Comparison of ENCODE assay signal across 10 cellular contexts in the genomic region with DNA sequence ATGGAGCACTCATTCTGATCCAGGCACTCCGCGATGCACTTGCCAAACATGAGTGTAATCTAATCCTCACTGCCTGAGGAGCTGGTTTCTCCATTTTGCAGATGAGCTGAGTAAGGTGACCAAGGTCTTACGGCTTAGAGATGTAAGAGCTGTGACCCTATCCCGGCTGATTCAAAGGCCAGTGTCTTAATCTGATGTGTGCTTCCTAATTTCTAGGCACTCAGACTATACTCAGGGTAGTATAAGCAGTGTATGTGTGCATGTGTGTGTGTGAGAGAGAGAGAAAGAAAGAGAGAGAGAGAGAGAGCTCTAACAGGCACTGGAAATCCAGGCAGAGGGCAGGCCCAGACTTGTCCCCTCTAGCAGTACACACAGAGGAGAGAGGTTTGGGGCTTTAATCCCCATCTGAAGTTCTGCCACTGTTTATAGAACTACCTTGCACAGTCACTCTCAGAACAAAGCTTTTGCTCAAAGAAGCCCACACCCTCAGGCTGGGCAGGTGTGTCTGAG.
DNase-seq lines count a peak whose midpoint lies in the region; ATAC-seq, FAIRE-seq and TF ChIP-seq lines count a peak whose summit lies in the region.
"Had no signal": no experiment of that assay in that cellular context is flagged by ENCODE, and none has a peak within 500 bp of the region (broad histone marks: within the 10 kb centered on the region; RNA-seq: fewer than 3 reads in every experiment).

No MANE protein-coding gene starts in this region.

- H3K79me2 ChIP-seq in HepG2 (ENCODE audit: insufficient read depth, low read length) = no peaks in the 10 kb centered on the region

- H3K36me3 ChIP-seq in HepG2 (replicated peaks in 1 of 2; ENCODE audit: control insufficient read depth in 1 of 2, insufficient read depth in 2 of 2, low read length in 2 of 2) = no peaks in the 10 kb centered on the region
- H3K36me3 ChIP-seq in right lobe of liver = no peaks in the 10 kb centered on the region
- H3K36me3 ChIP-seq in adipocyte (ENCODE audit: control insufficient read depth, insufficient read depth, low read length, severe bottlenecking) = no peaks in the 10 kb centered on the region
- H3K36me3 ChIP-seq: gastrocnemius medialis had no signal

- peak overlapping the region; percentile 50 for H2AFZ ChIP-seq in HepG2 (ENCODE audit: low read length)

- no peak overlapping the region for H3K27ac Mint-ChIP-seq in chondrocyte (ENCODE audit: unreplicated experiment)

- TF ChIP-seq POLR2A in HepG2 (IDR thresholded peaks at IDR 0.05; ENCODE audit: insufficient read depth in 1 of 2, low read depth in 2 of 2, low read length in 2 of 2) (no peak), right lobe of liver (IDR thresholded peaks at IDR 0.05) (no peak)

- DNase-seq in HepG2 (ENCODE audit: low spot score) = no peak
- DNase-seq in right lobe of liver = no peak
- peak; percentile 79 for DNase-seq in NCI-H1436 (lab: John Stamatoyannopoulos, UW)
- DNase-seq in adipocyte (ENCODE audit: low read depth) = peak; percentile 11
- DNase-seq in urothelium cell line (ENCODE audit: low spot score) = peak; percentile 16
- DNase-seq in chondrocyte (ENCODE audit: low spot score) = no peak
- DNase-seq in NCI-H1930 (lab: John Stamatoyannopoulos, UW) = no peak
- DNase-seq: gastrocnemius medialis, retina had no signal

- peaks cover 4% of the 10 kb centered on the region for H3K9me3 Mint-ChIP-seq in chondrocyte (ENCODE audit: low read depth)

- H3K27me3 Mint-ChIP-seq in chondrocyte (ENCODE audit: low read depth) = no peaks in the 10 kb centered on the region

- H3K4me1 ChIP-seq in HepG2 (ENCODE audit: insufficient read depth, low read length) (peaks cover 7% of the 10 kb centered on the region; the same call in 1 of the 2 replicates), right lobe of liver (no peaks in the 10 kb centered on the region), adipocyte (ENCODE audit: control insufficient read depth, insufficient read depth, low read length) (no peaks in the 10 kb centered on the region)

- no peaks in the 10 kb centered on the region for H3K36me3 Mint-ChIP-seq in chondrocyte (ENCODE audit: low read depth)

- WGBS in HepG2 (ENCODE audit: low lambda C conversion rate) = 63% methylated on average over 4 of the region's 4 CpGs
- 84% methylated on average over 4 of the region's 4 CpGs for WGBS in right lobe of liver (ENCODE audit: insufficient coverage, low coverage, low lambda C conversion rate, missing lambda C conversion rate)

- H3K9me3 ChIP-seq in HepG2 (ENCODE audit: low read length) (no peaks in the 10 kb centered on the region), right lobe of liver (no peaks in the 10 kb centered on the region), adipocyte (ENCODE audit: control insufficient read depth, low read length) (no peaks in the 10 kb centered on the region)
- H3K9me3 ChIP-seq: gastrocnemius medialis had no signal

- peaks cover 16% of the 10 kb centered on the region for H3K4me1 Mint-ChIP-seq in chondrocyte (ENCODE audit: low read depth)

- H3K27me3 ChIP-seq in HepG2 (ENCODE audit: control insufficient read depth in 1 of 2, insufficient read depth in 2 of 2, low read length in 2 of 2) (peaks cover 0 to 3% of the 10 kb centered on the region in 2 experiments; a peak in 1 of 5 replicates), right lobe of liver (no peaks in the 10 kb centered on the region), adipocyte (replicated peaks; ENCODE audit: control insufficient read depth, insufficient read depth, low read length) (no peaks in the 10 kb centered on the region)
- H3K27me3 ChIP-seq: gastrocnemius medialis had no signal

- H3K4me3 Mint-ChIP-seq in chondrocyte (ENCODE audit: unreplicated experiment) = no peak overlapping the region

- no peak for TF ChIP-seq RAD21 in HepG2 (CRISPR knock-in tag; IDR thresholded peaks at IDR 0.05)

- in situ Hi-C loops in HepG2 (cut with HindIII; ENCODE audit: extremely low pct_ligation_motif_present, low pct_unique_long_range_greater_than_20kb) = no loop called here

- POLR2A ChIA-PET in HepG2 (lab: Yijun Ruan, JAX) = no interaction called here

- BruUV-seq in HepG2 (replicated peaks; lab: Mats Ljungman, UMichigan) = no TSS peak

- no peaks in the 10 kb centered on the region for H4K20me1 ChIP-seq in HepG2 (ENCODE audit: insufficient read depth, low read length)

- TF ChIP-seq CTCF in HepG2 (CRISPR knock-in tag; IDR thresholded peaks at IDR 0.05) (no peak), right lobe of liver (IDR thresholded peaks at IDR 0.05) (no peak), chondrocyte (IDR thresholded peaks at IDR 0.05) (no peak)

- no peak overlapping the region for H3K27ac ChIP-seq in HepG2 (ENCODE audit: extremely low read length, insufficient read depth, low read length)
- no peak overlapping the region for H3K27ac ChIP-seq in right lobe of liver
- H3K27ac ChIP-seq: gastrocnemius medialis had no signal

- ATAC-seq in HepG2 = no peak
- ATAC-seq in right lobe of liver = no peak
- no peak for ATAC-seq in HG03025 (IDR thresholded peaks at IDR 0.05; ENCODE audit: low FRiP score, unreplicated experiment)
- ATAC-seq: gastrocnemius medialis had no signal

- no peak overlapping the region for H3K4me2 ChIP-seq in HepG2 (ENCODE audit: low read depth, low read length)

- intact Hi-C loops in HepG2 (cut with micrococcal nuclease; ENCODE audit: unreplicated experiment) (no loop called here), right lobe of liver (cut with DNase I) (no loop called here)

- no peak for FAIRE-seq in HepG2 (lab: Jason Lieb, UNC)
- no peak for FAIRE-seq in urothelium cell line (lab: Jason Lieb, UNC)

- CTCF ChIA-PET in HepG2 (lab: Yijun Ruan, JAX; ENCODE audit: low intra/inter-chr PET ratio, low total read pairs) = no interaction called here

- no peak overlapping the region for H3K4me3 ChIP-seq in HepG2 (replicated peaks in 1 of 3; ENCODE audit: insufficient read depth in 1 of 3, low read depth in 2 of 3, low read length in 3 of 3)
- H3K4me3 ChIP-seq in right lobe of liver = no peak overlapping the region
- H3K4me3 ChIP-seq in adipocyte (ENCODE audit: low read length) = no peak overlapping the region
- H3K4me3 ChIP-seq: gastrocnemius medialis had no signal

- no peak overlapping the region for H3K9ac ChIP-seq in HepG2 (ENCODE audit: insufficient read depth, low read depth, low read length)
- H3K9ac ChIP-seq in adipocyte (ENCODE audit: low read length) = no peak overlapping the region

- no peak for TF ChIP-seq EP300 in HepG2 (IDR thresholded peaks at IDR 0.05; ENCODE audit: low read depth in 2 of 2, low read length in 2 of 2)
- TF ChIP-seq EP300 in HepG2 (CRISPR knock-in tag; IDR thresholded peaks at IDR 0.05; ENCODE audit: borderline replicate concordance) = no peak

TF ChIP-seq in HepG2, 621 proteins besides CTCF, POLR2A, EP300 and RAD21:
- TF ChIP-seq ZNF558 (CRISPR knock-in tag; IDR thresholded peaks at IDR 0.05; ENCODE audit: borderline replicate concordance) = no peak
- TF ChIP-seq TP53 (CRISPR knock-in tag; conservative IDR thresholded peaks at IDR 0.05) = 0 out of 2 replicates have a peak, but pooled peaks have one; percentile 41
- no peak for TF ChIP-seq ZNF709 (CRISPR knock-in tag; IDR thresholded peaks at IDR 0.05)

Comparison
In these comparisons a context has a peak if more than half of its experiments do, and no peak if none do; other contexts are left out.
1. DNase-seq: peak in NCI-H1436 (single experiment), adipocyte (single experiment) and urothelium cell line (single experiment); none in HepG2 (single experiment), right lobe of liver (0 of 3), chondrocyte (single experiment) and NCI-H1930 (0 of 2).